ENCODE assay signal across 8 cellular contexts in genomic region chr15:63276342-63277043, GRCh38. TPM values are rescaled to one million over a fixed set of nuclear protein-coding genes. Genes with fewer than 3 reads are reported as not detected.
DNase-seq lines count a peak whose midpoint lies in the region; ATAC-seq and TF ChIP-seq lines count a peak whose summit lies in the region.

No MANE protein-coding gene starts in this region.

- peaks cover 12% of the 10 kb centered on the region for H3K36me3 Mint-ChIP-seq in activated naive CD4-positive, alpha-beta T cell treated with anti-CD3 and anti-CD28 coated beads, Interleukin-2, amount 10 ng/mL, durations not matched to agents 7 days and 5 days
- peaks cover 6% of the 10 kb centered on the region for H3K36me3 Mint-ChIP-seq in glutamatergic neuron (ENCODE audit: unreplicated experiment)

- peak overlapping the region; percentile 86 for H3K27ac Mint-ChIP-seq in activated naive CD4-positive, alpha-beta T cell treated with anti-CD3 and anti-CD28 coated beads, Interleukin-2, amount 10 ng/mL, durations not matched to agents 7 days and 5 days
- H3K27ac Mint-ChIP-seq in glutamatergic neuron (ENCODE audit: unreplicated experiment), result peak overlapping the region; percentile 79

- CTCF ChIA-PET in activated naive CD4-positive, alpha-beta T cell treated with anti-CD3 and anti-CD28 coated beads, Interleukin-2, amount 10 ng/mL, durations not matched to agents 7 days and 5 days (lab: Charles Lee), result interaction anchor here (0.7 to 1.5 kb wide), 3 partner anchors 15 to 110 kb away, joined by 3 to 6 read pairs (median 4); no protein-coding TSS in a partner anchor

- H3K27ac ChIP-seq in VCaP, result peak overlapping the region; percentile 92

- no peaks in the 10 kb centered on the region for H3K27me3 Mint-ChIP-seq in activated naive CD4-positive, alpha-beta T cell treated with anti-CD3 and anti-CD28 coated beads, Interleukin-2, amount 10 ng/mL, durations not matched to agents 7 days and 5 days
- H3K27me3 Mint-ChIP-seq in glutamatergic neuron (ENCODE audit: unreplicated experiment), result peaks cover 1% of the 10 kb centered on the region

- peak overlapping the region; percentile 59 for H3K4me3 ChIP-seq in skeletal muscle cell (ENCODE audit: low read depth, low read length)

- peak overlapping the region; percentile 86 for H3K4me3 Mint-ChIP-seq in activated naive CD4-positive, alpha-beta T cell treated with anti-CD3 and anti-CD28 coated beads, Interleukin-2, amount 10 ng/mL, durations not matched to agents 7 days and 5 days
- peak overlapping the region; percentile 83 for H3K4me3 Mint-ChIP-seq in glutamatergic neuron (ENCODE audit: unreplicated experiment)

- no peak for DNase-seq in activated naive CD4-positive, alpha-beta T cell treated with anti-CD3 and anti-CD28 coated beads, Interleukin-2, amount 10 ng/mL, durations not matched to agents 7 days and 5 days
- DNase-seq in activated naive CD4-positive, alpha-beta T cell (lab: John Stamatoyannopoulos, UW), result no peak
- DNase-seq in glutamatergic neuron, result no peak
- DNase-seq in skeletal muscle cell (ENCODE audit: low read depth), result no peak
- no peak for DNase-seq in NCI-H2029 (lab: John Stamatoyannopoulos, UW)

- H3K9me3 Mint-ChIP-seq in activated naive CD4-positive, alpha-beta T cell treated with anti-CD3 and anti-CD28 coated beads, Interleukin-2, amount 10 ng/mL, durations not matched to agents 7 days and 5 days, result no peaks in the 10 kb centered on the region
- H3K9me3 Mint-ChIP-seq in glutamatergic neuron (ENCODE audit: unreplicated experiment), result peaks cover 2% of the 10 kb centered on the region

- TF ChIP-seq CTCF in VCaP (conservative IDR thresholded peaks at IDR 0.05) (no peak), glutamatergic neuron (IDR thresholded peaks at IDR 0.05; ENCODE audit: partially characterized antibody, unreplicated experiment) (no peak)

- peaks cover 46% of the 10 kb centered on the region for H3K4me1 Mint-ChIP-seq in activated naive CD4-positive, alpha-beta T cell treated with anti-CD3 and anti-CD28 coated beads, Interleukin-2, amount 10 ng/mL, durations not matched to agents 7 days and 5 days
- peaks cover 15% of the 10 kb centered on the region for H3K4me1 Mint-ChIP-seq in glutamatergic neuron (ENCODE audit: low read depth, unreplicated experiment)

- ATAC-seq in HG02763 (IDR thresholded peaks at IDR 0.05; ENCODE audit: unreplicated experiment) (no peak), HG03439 (IDR thresholded peaks at IDR 0.05; ENCODE audit: unreplicated experiment) (no peak)

RNA-seq across cellular contexts. Expression of gene APH1B, which starts 0.9 kb away (rescaled TPM):
- total RNA-seq in glutamatergic neuron (ENCODE audit: unreplicated experiment), result 27.8 TPM
